In the genomic region with DNA sequence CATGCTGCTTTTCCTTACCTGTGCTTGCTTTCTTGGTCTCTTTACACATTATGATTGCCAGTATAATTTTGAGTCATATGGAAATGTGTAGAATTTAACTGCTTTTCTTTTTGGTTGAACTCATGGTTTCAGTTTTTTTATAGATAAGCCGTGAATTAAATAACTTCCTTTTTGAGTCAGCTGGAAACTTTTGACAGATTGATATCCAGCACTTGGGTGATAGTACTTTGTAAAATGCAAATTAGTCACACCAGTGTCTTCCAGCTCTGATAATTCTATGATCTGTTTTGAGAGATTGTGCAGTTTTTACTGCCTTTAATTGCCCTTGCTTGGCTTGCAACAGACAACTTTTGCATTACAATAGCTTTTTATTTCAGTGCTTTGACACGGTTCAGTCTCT, we compare ENCODE assay signal across 10 cellular contexts.
DNase-seq lines count a peak whose midpoint lies in the region; ATAC-seq and TF ChIP-seq lines count a peak whose summit lies in the region.
"Had no signal": no experiment of that assay in that cellular context is flagged by ENCODE, and none has a peak within 500 bp of the region (broad histone marks: within the 10 kb centered on the region; RNA-seq: fewer than 3 reads in every experiment).

No MANE protein-coding gene starts in this region.

- intact Hi-C loops in right cardiac atrium (cut with DNase I): no loop called here

- no peaks in the 10 kb centered on the region for H4K20me1 ChIP-seq in OCI-LY3 (ENCODE audit: insufficient read depth, low read length)

- peaks cover 6% of the 10 kb centered on the region for H3K36me3 Mint-ChIP-seq in progenitor cell of endocrine pancreas (ENCODE audit: insufficient read depth)

- H3K4me1 ChIP-seq in OCI-LY3 (ENCODE audit: low read length): peaks cover 91% of the 10 kb centered on the region
- peaks cover 7% of the 10 kb centered on the region for H3K4me1 ChIP-seq in right cardiac atrium (ENCODE audit: control insufficient read depth, insufficient read depth, low read length)
- H3K4me1 ChIP-seq: A549 had no signal

- DNase-seq in activated CD4-positive, CD25-positive, alpha-beta regulatory T cell (lab: John Stamatoyannopoulos, UW): no peak
- DNase-seq in progenitor cell of endocrine pancreas (ENCODE audit: low spot score, unreplicated experiment) (no peak), H7 (no peak), NCI-H510A treated with DMSO at 0.1 percent for 48 hours (lab: John Stamatoyannopoulos, UW) (no peak), right cardiac atrium (no peak)
- DNase-seq: Peyer's patch had no signal

- no peaks in the 10 kb centered on the region for H3K9me3 ChIP-seq in OCI-LY3 (ENCODE audit: insufficient read depth, low read length)
- H3K9me3 ChIP-seq in right cardiac atrium (ENCODE audit: control insufficient read depth, low read length): no peaks in the 10 kb centered on the region
- H3K9me3 ChIP-seq: A549, Peyer's patch had no signal

- peaks cover 34% of the 10 kb centered on the region for H3K4me1 Mint-ChIP-seq in progenitor cell of endocrine pancreas (ENCODE audit: low read depth)

- no peak for TF ChIP-seq CTCF in OCI-LY3 (IDR thresholded peaks at IDR 0.05; ENCODE audit: low read depth, low read length)
- TF ChIP-seq CTCF in progenitor cell of endocrine pancreas (IDR thresholded peaks at IDR 0.05; ENCODE audit: unreplicated experiment): no peak

- peak overlapping the region; percentile 61 for H3K9ac ChIP-seq in OCI-LY3 (ENCODE audit: low read length)

- H3K27me3 ChIP-seq in OCI-LY3 (ENCODE audit: low read depth, low read length): no peaks in the 10 kb centered on the region
- no peaks in the 10 kb centered on the region for H3K27me3 ChIP-seq in H7 (ENCODE audit: control insufficient read depth, insufficient read depth, low read length)
- H3K27me3 ChIP-seq in right cardiac atrium (ENCODE audit: control insufficient read depth, insufficient read depth): no peaks in the 10 kb centered on the region
- H3K27me3 ChIP-seq: Peyer's patch had no signal

- peaks cover 14% of the 10 kb centered on the region for H3K9me3 Mint-ChIP-seq in progenitor cell of endocrine pancreas (ENCODE audit: low read depth)

- peak overlapping the region; percentile 71 for H3K4me2 ChIP-seq in OCI-LY3 (ENCODE audit: low read length)
- H3K4me2 ChIP-seq: A549 had no signal

- H3K27me3 Mint-ChIP-seq in progenitor cell of endocrine pancreas: no peaks in the 10 kb centered on the region

- no peak overlapping the region for H3K4me3 Mint-ChIP-seq in progenitor cell of endocrine pancreas (ENCODE audit: low read depth)

- H3K79me2 ChIP-seq in OCI-LY3 (ENCODE audit: low read length): peaks cover 41% of the 10 kb centered on the region

- 44% methylated on average over 2 of the region's 2 CpGs for WGBS in right cardiac atrium

- H3K4me3 ChIP-seq in OCI-LY3 (ENCODE audit: low read length): peak overlapping the region; percentile 60
- no peak overlapping the region for H3K4me3 ChIP-seq in H7 (ENCODE audit: insufficient read depth, low read depth, low read length)
- no peak overlapping the region for H3K4me3 ChIP-seq in right cardiac atrium (ENCODE audit: low read length)
- H3K4me3 ChIP-seq: A549, Peyer's patch had no signal

- H3K36me3 ChIP-seq in OCI-LY3 (replicated peaks; ENCODE audit: low read depth, low read length) (peaks cover 5% of the 10 kb centered on the region), H7 (replicated peaks; ENCODE audit: control insufficient read depth, insufficient read depth, low read length) (no peaks in the 10 kb centered on the region)
- H3K36me3 ChIP-seq: Peyer's patch had no signal

- ATAC-seq in activated CD4-positive, CD25-positive, alpha-beta regulatory T cell treated with anti-CD3 and anti-CD28 coated beads, Interleukin-2, amount 50 U/mL, for 24 hours: peak; percentile 81 to 83
- peak; percentile 65 for ATAC-seq in HG02763 (IDR thresholded peaks at IDR 0.05; ENCODE audit: unreplicated experiment)
- ATAC-seq in right cardiac atrium: no peak
- ATAC-seq: A549 had no signal

- H2AFZ ChIP-seq in OCI-LY3 (ENCODE audit: low read depth, low read length): no peak overlapping the region

- peak overlapping the region; percentile 91 for H3K27ac ChIP-seq in OCI-LY3 (ENCODE audit: low read length)
- H3K27ac ChIP-seq in right cardiac atrium (ENCODE audit: low read length): no peak overlapping the region
- H3K27ac ChIP-seq: A549, Peyer's patch had no signal

- H3K27ac Mint-ChIP-seq in progenitor cell of endocrine pancreas: peak overlapping the region; percentile 65

Comparison
In these comparisons a context has a peak if more than half of its experiments do, and no peak if none do; other contexts are left out.
1. ATAC-seq: peak in activated CD4-positive, CD25-positive, alpha-beta regulatory T cell treated with anti-CD3 and anti-CD28 coated beads, Interleukin-2, amount 50 U/mL, for 24 hours (2 of 2) and HG02763 (single experiment); none in right cardiac atrium (0 of 2).